In the genomic region with DNA sequence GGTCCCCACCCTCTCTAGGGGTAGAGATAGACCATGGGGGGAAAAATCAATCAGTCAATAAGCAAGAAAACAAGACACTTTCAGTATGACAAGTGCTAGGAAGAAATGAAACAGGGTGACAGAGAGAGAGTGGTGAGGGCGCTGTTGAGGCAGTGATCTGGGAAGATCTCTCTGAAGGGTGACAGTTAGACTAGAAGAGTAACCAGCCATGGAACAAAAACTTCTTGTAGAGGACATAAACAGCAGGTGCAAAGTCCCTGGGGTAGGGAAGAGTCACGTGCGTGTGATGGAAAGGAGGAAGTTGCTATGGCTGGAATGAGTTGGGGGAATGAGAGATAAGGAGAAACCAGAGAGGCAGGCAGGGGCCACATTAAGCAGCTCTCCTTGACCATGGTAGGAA, we compare ENCODE assay signal across 1 cellular context.
A peak's percentile ranks its signal among the peaks of the same experiment; 100 is the strongest.
TF ChIP-seq lines count a peak whose summit lies in the region.

No MANE protein-coding gene starts in this region.

TF ChIP-seq in K562, 482 proteins besides CTCF, POLR2A, EP300 and RAD21:
- TF ChIP-seq, protein P1, sequence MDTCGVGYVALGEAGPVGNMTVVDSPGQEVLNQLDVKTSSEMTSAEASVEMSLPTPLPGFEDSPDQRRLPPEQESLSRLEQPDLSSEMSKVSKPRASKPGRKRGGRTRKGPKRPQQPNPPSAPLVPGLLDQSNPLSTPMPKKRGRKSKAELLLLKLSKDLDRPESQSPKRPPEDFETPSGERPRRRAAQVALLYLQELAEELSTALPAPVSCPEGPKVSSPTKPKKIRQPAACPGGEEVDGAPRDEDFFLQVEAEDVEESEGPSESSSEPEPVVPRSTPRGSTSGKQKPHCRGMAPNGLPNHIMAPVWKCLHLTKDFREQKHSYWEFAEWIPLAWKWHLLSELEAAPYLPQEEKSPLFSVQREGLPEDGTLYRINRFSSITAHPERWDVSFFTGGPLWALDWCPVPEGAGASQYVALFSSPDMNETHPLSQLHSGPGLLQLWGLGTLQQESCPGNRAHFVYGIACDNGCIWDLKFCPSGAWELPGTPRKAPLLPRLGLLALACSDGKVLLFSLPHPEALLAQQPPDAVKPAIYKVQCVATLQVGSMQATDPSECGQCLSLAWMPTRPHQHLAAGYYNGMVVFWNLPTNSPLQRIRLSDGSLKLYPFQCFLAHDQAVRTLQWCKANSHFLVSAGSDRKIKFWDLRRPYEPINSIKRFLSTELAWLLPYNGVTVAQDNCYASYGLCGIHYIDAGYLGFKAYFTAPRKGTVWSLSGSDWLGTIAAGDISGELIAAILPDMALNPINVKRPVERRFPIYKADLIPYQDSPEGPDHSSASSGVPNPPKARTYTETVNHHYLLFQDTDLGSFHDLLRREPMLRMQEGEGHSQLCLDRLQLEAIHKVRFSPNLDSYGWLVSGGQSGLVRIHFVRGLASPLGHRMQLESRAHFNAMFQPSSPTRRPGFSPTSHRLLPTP (IDR thresholded peaks at IDR 0.05; ENCODE audit: borderline replicate concordance, extremely low read depth, insufficient read length): no peak
- TF ChIP-seq SMAD4 (CRISPR knock-in tag; conservative IDR thresholded peaks at IDR 0.05) (no peak), RBM25 (IDR thresholded peaks at IDR 0.05; ENCODE audit: low read depth, low read length, severe bottlenecking) (peak; percentile 51), ZNF263 (CRISPR knock-in tag; IDR thresholded peaks at IDR 0.05; ENCODE audit: borderline replicate concordance) (no peak), RNF2 (IDR thresholded peaks at IDR 0.05) (no peak), ZNF134 (CRISPR knock-in tag; conservative IDR thresholded peaks at IDR 0.05) (no peak), ZNF146 (CRISPR knock-in tag; IDR thresholded peaks at IDR 0.05; ENCODE audit: unreplicated experiment) (no peak), BHLHE40 (IDR thresholded peaks at IDR 0.05; ENCODE audit: low read length) (0 out of 2 replicates have a peak, but pooled peaks have one; percentile 24)
- TF ChIP-seq, protein P2, sequence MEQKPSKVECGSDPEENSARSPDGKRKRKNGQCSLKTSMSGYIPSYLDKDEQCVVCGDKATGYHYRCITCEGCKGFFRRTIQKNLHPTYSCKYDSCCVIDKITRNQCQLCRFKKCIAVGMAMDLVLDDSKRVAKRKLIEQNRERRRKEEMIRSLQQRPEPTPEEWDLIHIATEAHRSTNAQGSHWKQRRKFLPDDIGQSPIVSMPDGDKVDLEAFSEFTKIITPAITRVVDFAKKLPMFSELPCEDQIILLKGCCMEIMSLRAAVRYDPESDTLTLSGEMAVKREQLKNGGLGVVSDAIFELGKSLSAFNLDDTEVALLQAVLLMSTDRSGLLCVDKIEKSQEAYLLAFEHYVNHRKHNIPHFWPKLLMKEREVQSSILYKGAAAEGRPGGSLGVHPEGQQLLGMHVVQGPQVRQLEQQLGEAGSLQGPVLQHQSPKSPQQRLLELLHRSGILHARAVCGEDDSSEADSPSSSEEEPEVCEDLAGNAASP (IDR thresholded peaks at IDR 0.05): no peak
- TF ChIP-seq, protein P3, sequence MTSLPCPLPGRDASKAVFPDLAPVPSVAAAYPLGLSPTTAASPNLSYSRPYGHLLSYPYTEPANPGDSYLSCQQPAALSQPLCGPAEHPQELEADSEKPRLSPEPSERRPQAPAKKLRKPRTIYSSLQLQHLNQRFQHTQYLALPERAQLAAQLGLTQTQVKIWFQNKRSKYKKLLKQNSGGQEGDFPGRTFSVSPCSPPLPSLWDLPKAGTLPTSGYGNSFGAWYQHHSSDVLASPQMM (CRISPR knock-in tag; IDR thresholded peaks at IDR 0.05): no peak
- TF ChIP-seq, protein P4, sequence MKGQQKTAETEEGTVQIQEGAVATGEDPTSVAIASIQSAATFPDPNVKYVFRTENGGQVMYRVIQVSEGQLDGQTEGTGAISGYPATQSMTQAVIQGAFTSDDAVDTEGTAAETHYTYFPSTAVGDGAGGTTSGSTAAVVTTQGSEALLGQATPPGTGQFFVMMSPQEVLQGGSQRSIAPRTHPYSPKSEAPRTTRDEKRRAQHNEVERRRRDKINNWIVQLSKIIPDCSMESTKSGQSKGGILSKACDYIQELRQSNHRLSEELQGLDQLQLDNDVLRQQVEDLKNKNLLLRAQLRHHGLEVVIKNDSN (CRISPR knock-in tag; IDR thresholded peaks at IDR 0.05): peak; percentile 25; the same call in 1 of the 2 replicates
